Comparison of ENCODE assay signal across 14 cellular contexts in genomic region chr17:81132197-81132540, GRCh38. TPM values are rescaled to one million over a fixed set of nuclear protein-coding genes. Genes with fewer than 3 reads are reported as not detected.
"Had no signal": no experiment of that assay in that cellular context is flagged by ENCODE, and none has a peak within 500 bp of the region (broad histone marks: within the 10 kb centered on the region; RNA-seq: fewer than 3 reads in every experiment).

No MANE protein-coding gene starts in this region.

- H3K27ac ChIP-seq: epithelial cell of prostate, parathyroid adenoma had no signal

- H3K27ac Mint-ChIP-seq: activated naive CD4-positive, alpha-beta T cell treated with anti-CD3 and anti-CD28 coated beads for 36 hours; effector memory CD8-positive, alpha-beta T cell; T-helper 1 cell treated with Interleukin-12 subunit alpha and Interleukin-12 subunit beta and Interleukin-4 antibody, amounts not matched to agents 30 μg/mL and 1 μg/mL, for 36 hours had no signal

- H3K36me3 ChIP-seq: transverse colon had no signal

- ATAC-seq: effector memory CD8-positive, alpha-beta T cell had no signal

- H3K9me3 Mint-ChIP-seq: activated naive CD4-positive, alpha-beta T cell treated with anti-CD3 and anti-CD28 coated beads for 36 hours; effector memory CD8-positive, alpha-beta T cell; neural crest cell; T-helper 1 cell treated with Interleukin-12 subunit alpha and Interleukin-12 subunit beta and Interleukin-4 antibody, amounts not matched to agents 30 μg/mL and 1 μg/mL, for 36 hours had no signal

- H3K27me3 Mint-ChIP-seq: effector memory CD8-positive, alpha-beta T cell had no signal

- H3K9ac ChIP-seq: parathyroid adenoma had no signal

- H3K4me3 Mint-ChIP-seq: activated naive CD4-positive, alpha-beta T cell treated with anti-CD3 and anti-CD28 coated beads for 36 hours; effector memory CD8-positive, alpha-beta T cell; T-helper 1 cell treated with Interleukin-12 subunit alpha and Interleukin-12 subunit beta and Interleukin-4 antibody, amounts not matched to agents 30 μg/mL and 1 μg/mL, for 36 hours had no signal

- H3K4me3 ChIP-seq: transverse colon had no signal

- H3K4me1 ChIP-seq: parathyroid adenoma had no signal

- H3K9me3 ChIP-seq: transverse colon had no signal

- H3K27me3 ChIP-seq: transverse colon had no signal

- DNase-seq: activated CD4-positive, alpha-beta T cell treated with anti-CD3 and anti-CD28 coated beads for 48 hours; activated CD8-positive, alpha-beta memory T cell treated with anti-CD3 and anti-CD28 coated beads for 24 hours; activated naive CD4-positive, alpha-beta T cell treated with anti-CD3 and anti-CD28 coated beads for 36 hours; cortex of kidney; effector memory CD8-positive, alpha-beta T cell; kidney glomerular epithelial cell had no signal

RNA-seq across cellular contexts. Expression of gene PVALEF, which starts 33.1 kb away (rescaled TPM):
- total RNA-seq: activated naive CD4-positive, alpha-beta T cell treated with anti-CD3 and anti-CD28 coated beads for 36 hours; cardiac septum; neural crest cell; renal cortical epithelial cell; skeletal muscle tissue; transverse colon had no signal
